ENCODE assay signal across 8 cellular contexts in genomic region chr12:14802961-14803829, GRCh38. TPM values are rescaled to one million over a fixed set of nuclear protein-coding genes. Genes with fewer than 3 reads are reported as not detected.
DNase-seq lines count a peak whose midpoint lies in the region; ATAC-seq and TF ChIP-seq lines count a peak whose summit lies in the region.

C12orf60 (plus strand) TSS chr12:14803670; CDS start chr12:14822936, 19,266 bp downstream.
WBP11 (minus strand) TSS chr12:14803478; CDS start chr12:14801383, 2,095 bp downstream.

- H3K9me3 ChIP-seq in mucosa of descending colon: no peaks in the 10 kb centered on the region

- peak within 1 kb of the TSS; percentile 78 for H3K4me3 ChIP-seq in mucosa of descending colon

- no peaks in the 10 kb centered on the region for H3K36me3 ChIP-seq in mucosa of descending colon (ENCODE audit: low read depth)

- no peak for TF ChIP-seq RAD21 in Ishikawa (IDR thresholded peaks at IDR 0.05; ENCODE audit: low read depth)

- no peak for TF ChIP-seq CTCF in mucosa of descending colon (IDR thresholded peaks at IDR 0.05)

- peak; percentile 100 for DNase-seq in DMS53 (lab: John Stamatoyannopoulos, UW)
- peak; percentile 99 for DNase-seq in OCI-M1 (lab: John Stamatoyannopoulos, UW)
- DNase-seq in activated T-cell treated with anti-CD3 and anti-CD28 coated beads for 48 hours (ENCODE audit: low read depth): peak; percentile 77
- peak; percentile 96 to 97 for DNase-seq in erythroblast (lab: John Stamatoyannopoulos, UW)
- DNase-seq in mucosa of descending colon: peak; percentile 89 to 96 (median 92)
- DNase-seq in stimulated activated CD8-positive, alpha-beta memory T cell treated with anti-CD3 and anti-CD28 coated beads, Interleukin-4, amount 100 ng/mL, for 1 hour (ENCODE audit: low read depth in 2 of 2, low spot score in 1 of 2): peak; percentile 69 to 73

- TF ChIP-seq EP300 in Ishikawa (IDR thresholded peaks at IDR 0.05; ENCODE audit: borderline replicate concordance): no peak

- peak; percentile 98 for TF ChIP-seq POLR2A in erythroblast (IDR thresholded peaks at IDR 0.05; ENCODE audit: low read length)

- intact Hi-C loops in mucosa of descending colon (cut with DNase I, micrococcal nuclease): no loop called here

- ATAC-seq in GM21619 (IDR thresholded peaks at IDR 0.05; ENCODE audit: unreplicated experiment) (peak; percentile 100), mucosa of descending colon (peak; percentile 100)

- H3K4me1 ChIP-seq in mucosa of descending colon (ENCODE audit: low read depth): peaks cover 14% of the 10 kb centered on the region

TF ChIP-seq in Ishikawa, 13 proteins besides CTCF, POLR2A, EP300 and RAD21:
- TF ChIP-seq YY1 (IDR thresholded peaks at IDR 0.05; ENCODE audit: low read depth) (peak; percentile 95), CREB1 (IDR thresholded peaks at IDR 0.05; ENCODE audit: low read depth) (peak; percentile 89), REST (IDR thresholded peaks at IDR 0.05; ENCODE audit: low read depth) (no peak), TEAD4 (IDR thresholded peaks at IDR 0.05) (peak; percentile 90), TAF1 (IDR thresholded peaks at IDR 0.05; ENCODE audit: low read depth) (peak; percentile 95), EGR1 (IDR thresholded peaks at IDR 0.05) (no peak), FOXM1 (IDR thresholded peaks at IDR 0.05; ENCODE audit: borderline replicate concordance, low read depth) (no peak; the same call in 1 of the 2 replicates), MAX (IDR thresholded peaks at IDR 0.05) (peak; percentile 85), NFIC (IDR thresholded peaks at IDR 0.05) (no peak), USF1 (IDR thresholded peaks at IDR 0.05) (no peak), CEBPB (IDR thresholded peaks at IDR 0.05) (no peak), ZBTB7A (IDR thresholded peaks at IDR 0.05; ENCODE audit: low read depth) (no peak), TCF12 (IDR thresholded peaks at IDR 0.05; ENCODE audit: low read depth) (peak; percentile 7; the same call in 1 of the 2 replicates)

RNA-seq across cellular contexts. Expression of gene C12orf60, which starts in this region (rescaled TPM):
- under 1 TPM; 0.44 to 0.96 (median 0.46) TPM for total RNA-seq in mucosa of descending colon

RNA-seq across cellular contexts. Expression of gene WBP11, which starts in this region (rescaled TPM):
- 10 to 100 TPM; 38.4 to 53.7 (median 48.3) TPM for total RNA-seq in mucosa of descending colon

Comparison
In these comparisons a context has a peak if more than half of its experiments do, and no peak if none do; other contexts are left out.
1. Peak in every context shown above with its lines: DNase-seq, ATAC-seq and H3K4me3 ChIP-seq.